Comparison of ENCODE assay signal across 2 cellular contexts in genomic region chr21:36959020-36959835, GRCh38.
TF ChIP-seq lines count a peak whose summit lies in the region.

No MANE protein-coding gene starts in this region.

TF ChIP-seq in GM23338, 12 proteins besides CTCF, POLR2A, EP300 and RAD21:
- no peak for TF ChIP-seq ZNF114 (CRISPR knock-in tag; IDR thresholded peaks at IDR 0.05)
- no peak for TF ChIP-seq EZH2 (IDR thresholded peaks at IDR 0.05; ENCODE audit: low read depth, unreplicated experiment)
- TF ChIP-seq ZNF462 (CRISPR knock-in tag; IDR thresholded peaks at IDR 0.05), result no peak
- TF ChIP-seq CREB1 (CRISPR knock-in tag; IDR thresholded peaks at IDR 0.05; ENCODE audit: low read depth), result no peak
- no peak for TF ChIP-seq ETS1 (IDR thresholded peaks at IDR 0.05)
- no peak for TF ChIP-seq EZH2phosphoT487 (IDR thresholded peaks at IDR 0.05; ENCODE audit: unreplicated experiment)
- no peak for TF ChIP-seq ZNF331 (CRISPR knock-in tag; IDR thresholded peaks at IDR 0.05; ENCODE audit: low read depth)
- TF ChIP-seq REST (IDR thresholded peaks at IDR 0.05; ENCODE audit: unreplicated experiment), result no peak
- TF ChIP-seq JUNB (IDR thresholded peaks at IDR 0.05; ENCODE audit: unreplicated experiment), result no peak
- TF ChIP-seq STAT1 (IDR thresholded peaks at IDR 0.05; ENCODE audit: unreplicated experiment), result no peak
- TF ChIP-seq POLR2AphosphoS5 (IDR thresholded peaks at IDR 0.05; ENCODE audit: low read depth), result no peak
- no peak for TF ChIP-seq NANOG (IDR thresholded peaks at IDR 0.05; ENCODE audit: borderline replicate concordance)

TF ChIP-seq in H1, 55 proteins besides CTCF, POLR2A, EP300 and RAD21:
- peak; percentile 34; the same call in 1 of the 2 replicates for TF ChIP-seq POLR2AphosphoS5 (IDR thresholded peaks at IDR 0.05; ENCODE audit: low read depth, low read length)
- TF ChIP-seq TAF1 (IDR thresholded peaks at IDR 0.05; ENCODE audit: low read depth, low read length), result 0 out of 2 replicates have a peak, but pooled peaks have one; percentile 30
- peak; percentile 56; the same call in 1 of the 2 replicates for TF ChIP-seq TBP (IDR thresholded peaks at IDR 0.05; ENCODE audit: low read depth, low read length)
- TF ChIP-seq PHF8 (conservative IDR thresholded peaks at IDR 0.05; ENCODE audit: low read depth, low read length), result no peak
